In genomic region chr1:15132961-15133360, GRCh38 we compare ENCODE assay signal across 18 cellular contexts. TPM values are rescaled to one million over a fixed set of nuclear protein-coding genes. Genes with fewer than 3 reads are reported as not detected.
A peak's percentile ranks its signal among the peaks of the same experiment; 100 is the strongest.
DNase-seq lines count a peak whose midpoint lies in the region; ATAC-seq, FAIRE-seq and TF ChIP-seq lines count a peak whose summit lies in the region.
"Had no signal": no experiment of that assay in that cellular context is flagged by ENCODE, and none has a peak within 500 bp of the region (broad histone marks: within the 10 kb centered on the region; RNA-seq: fewer than 3 reads in every experiment).

No MANE protein-coding gene starts in this region.

- H3K4me2 ChIP-seq in K562 (ENCODE audit: insufficient read depth, low read length) (no peak overlapping the region), hepatocyte (no peak overlapping the region)

- H3K36me3 ChIP-seq in H7 (replicated peaks; ENCODE audit: control insufficient read depth, insufficient read depth, low read length) (no peaks in the 10 kb centered on the region), K562 (ENCODE audit: control insufficient read depth, insufficient read depth, low read length) (no peaks in the 10 kb centered on the region), hepatocyte (replicated peaks; ENCODE audit: insufficient read depth, low read depth) (no peaks in the 10 kb centered on the region), stomach (no peaks in the 10 kb centered on the region)

- H3K4me1 ChIP-seq in K562 (replicated peaks in 1 of 2; ENCODE audit: control insufficient read depth in 2 of 2, insufficient read depth in 2 of 2, low read length in 2 of 2) (no peaks in the 10 kb centered on the region), hepatocyte (ENCODE audit: insufficient read depth) (no peaks in the 10 kb centered on the region), stomach (peaks cover 0 to 6% (median 0%) of the 10 kb centered on the region in 4 donors)

- no peak for TF ChIP-seq RAD21 in K562 (CRISPR knock-in tag; conservative IDR thresholded peaks at IDR 0.05 in 1 of 2, IDR thresholded peaks at IDR 0.05 in 1 of 2)

- in situ Hi-C loops in K562 (cut with MboI): no loop called here

- no peaks in the 10 kb centered on the region for H3K9me1 ChIP-seq in K562 (ENCODE audit: control insufficient read depth, insufficient read depth, low read length)

- 3% methylated on average over 2 of the region's 2 CpGs for WGBS in K562 (ENCODE audit: insufficient coverage, low coverage, missing lambda C conversion rate)
- WGBS in hepatocyte (ENCODE audit: low lambda C conversion rate, missing lambda C conversion rate): 61% methylated on average over 2 of the region's 2 CpGs
- 54 to 66% (median 61%) methylated on average over 2 of the region's 2 CpGs for WGBS in stomach, 5 donors

- CTCF ChIA-PET in K562 (lab: Yijun Ruan, JAX; ENCODE audit: low intra/inter-chr PET ratio): no interaction called here

- peaks cover 11% of the 10 kb centered on the region for H4K20me1 ChIP-seq in K562 (replicated peaks; ENCODE audit: control insufficient read depth, insufficient read depth, low read length)
- H4K20me1 ChIP-seq in hepatocyte (ENCODE audit: insufficient read depth, poor library complexity, severe bottlenecking): no peaks in the 10 kb centered on the region

- intact Hi-C loops in K562 (cut with micrococcal nuclease): no loop called here
- intact Hi-C loops in stomach (cut with DNase I; ENCODE audit: low total_unique reads): no loop called here

- no peaks in the 10 kb centered on the region for H3K9me2 ChIP-seq in hepatocyte (replicated peaks; ENCODE audit: insufficient read depth)

- H3K9me3 ChIP-seq in K562 (replicated peaks; ENCODE audit: control insufficient read depth, insufficient read depth, low read depth, low read length): no peaks in the 10 kb centered on the region
- H3K9me3 ChIP-seq in hepatocyte (ENCODE audit: low read depth): peaks cover 7% of the 10 kb centered on the region
- peaks cover 0 to 7% (median 0%) of the 10 kb centered on the region in 4 donors for H3K9me3 ChIP-seq in stomach

- TF ChIP-seq CTCF in K562 (IDR thresholded peaks at IDR 0.05 in 2 of 3, conservative IDR thresholded peaks at IDR 0.05 in 1 of 3; ENCODE audit: insufficient read depth in 2 of 3, low read depth in 1 of 3, low read length in 3 of 3): no peak
- no peak for TF ChIP-seq CTCF in hepatocyte (IDR thresholded peaks at IDR 0.05; ENCODE audit: poor library complexity)
- no peak for TF ChIP-seq CTCF in stomach (IDR thresholded peaks at IDR 0.05)

- BruUV-seq in K562 (replicated peaks; lab: Mats Ljungman, UMichigan): no TSS peak

- no peaks in the 10 kb centered on the region for H3K79me2 ChIP-seq in K562 (ENCODE audit: control insufficient read depth, insufficient read depth, low read length)
- no peaks in the 10 kb centered on the region for H3K79me2 ChIP-seq in hepatocyte

- DNase-seq in H7: peak; percentile 12
- DNase-seq in K562 (ENCODE audit: extremely low read depth in 1 of 4, low spot score in 3 of 4): no peak
- peak; percentile 52 for DNase-seq in hepatocyte (ENCODE audit: low spot score)
- peak; percentile 42 for DNase-seq in stomach
- no peak for DNase-seq in NCI-H2107 (lab: John Stamatoyannopoulos, UW)
- DNase-seq in SHP77 (lab: John Stamatoyannopoulos, UW): no peak
- DNase-seq: C1 segment of cervical spinal cord; Calu3; CD4-positive, alpha-beta memory T cell; COR-L47; DMS79; EL; GDM1; GOT3 had no signal

- H3K27ac ChIP-seq in K562 (ENCODE audit: extremely low read depth, low read depth, low read length) (no peak overlapping the region), hepatocyte (peak overlapping the region; percentile 55), stomach (no peak overlapping the region)

- TF ChIP-seq POLR2A in K562 (conservative IDR thresholded peaks at IDR 0.05) (no peak), stomach (IDR thresholded peaks at IDR 0.05) (no peak)

- POLR2A ChIA-PET in K562 (lab: Yijun Ruan, JAX): interaction anchor here (0.8 to 1.0 kb wide), 2 partner anchors 9 to 13 kb away, joined by 3 read pairs; no protein-coding TSS in a partner anchor

- TF ChIP-seq EP300 in K562 (IDR thresholded peaks at IDR 0.05; ENCODE audit: low read length) (no peak), stomach (IDR thresholded peaks at IDR 0.05) (no peak)

- no peak overlapping the region for H3K9ac ChIP-seq in K562 (ENCODE audit: insufficient read depth in 1 of 2, low read depth in 2 of 2, low read length in 2 of 2)

- ATAC-seq in K562: no peak
- ATAC-seq: GM12878, HCT116 had no signal

- H3K27me3 ChIP-seq in H7 (ENCODE audit: control insufficient read depth, insufficient read depth, low read length) (no peaks in the 10 kb centered on the region; the same call in 1 of the 2 replicates), K562 (ENCODE audit: control insufficient read depth in 2 of 2, insufficient read depth in 2 of 2, low read length in 2 of 2) (peaks cover 11 to 37% of the 10 kb centered on the region in 2 experiments; a peak in 4 of 5 replicates), hepatocyte (no peaks in the 10 kb centered on the region), stomach (peaks cover 0 to 5% (median 0%) of the 10 kb centered on the region in 3 donors)

- H3K4me3 ChIP-seq in H7 (ENCODE audit: insufficient read depth, low read depth, low read length): no peak overlapping the region
- H3K4me3 ChIP-seq in K562: no peak overlapping the region
- H3K4me3 ChIP-seq in hepatocyte: no peak overlapping the region
- no peak overlapping the region for H3K4me3 ChIP-seq in stomach
- H3K4me3 ChIP-seq: GM12878 had no signal

- H2AFZ ChIP-seq in K562 (ENCODE audit: low read depth, low read length) (no peak overlapping the region), hepatocyte (no peak overlapping the region)

- no peak for FAIRE-seq in K562 (lab: Jason Lieb, UNC)
- FAIRE-seq: GM12878, GM18507, H54 had no signal

TF ChIP-seq in K562, 482 proteins besides CTCF, POLR2A, EP300 and RAD21 (continues in another document):
- TF ChIP-seq ZBTB5 (IDR thresholded peaks at IDR 0.05) (no peak), ARID3B (CRISPR knock-in tag; IDR thresholded peaks at IDR 0.05; ENCODE audit: borderline replicate concordance) (no peak), CEBPB (tag; IDR thresholded peaks at IDR 0.05) (no peak)

RNA-seq across cellular contexts. Expression of gene TMEM51, which starts 20.6 kb away (rescaled TPM):
- 9.8 and 11.9 TPM in 2 replicates for total RNA-seq in H7 (2014; rRNA removed; shearing (Covaris generic))
- not detected in 2 replicates for total RNA-seq in K562 (2011; cell fraction: chromatin; rRNA removed; ENCODE audit: low replicate concordance)
- total RNA-seq in K562 (2011; cell fraction: nucleolus; rRNA removed): 0.50 and 0.53 TPM in 2 replicates
- 0.37 TPM in 1 of 2 replicates, not detected in the other for total RNA-seq in K562 (2011; cell fraction: nucleoplasm; rRNA removed)
- 0.95 and 1.1 TPM in 2 replicates for total RNA-seq in K562 (2014; rRNA removed)
- 0.16 and 0.55 TPM in 2 replicates for total RNA-seq in K562 (2014; rRNA removed; fragmentation: Illumina TruSeq; extraction: Trizol)
- 0.58 and 0.64 TPM in 2 replicates for total RNA-seq in K562 (2015; rRNA removed; fragmentation: Illumina TruSeq; extraction: Trizol)
- 0.80 and 1.0 TPM in 2 replicates for total RNA-seq in K562 (2021)
- 0.13 and 0.49 TPM in 2 replicates for polyA plus RNA-seq in K562 (2011; rRNA removed)
- 0.33 and 0.47 TPM in 2 replicates for polyA plus RNA-seq in K562 (2011; cell fraction: cytosol; rRNA removed)
- polyA plus RNA-seq in K562 (2011; cell fraction: nucleus; rRNA removed): 0.21 and 0.34 TPM in 2 replicates
- polyA plus RNA-seq in K562 (2012): 1.5 and 1.7 TPM in 2 replicates
- polyA plus RNA-seq in K562 (2014; fragmentation: Illumina TruSeq; extraction: Trizol): 0.88 and 0.94 TPM in 2 replicates
- polyA plus RNA-seq in K562 (2014; fragmentation: Nextera tagmentation; extraction: Ambion mirVana): under 1 TPM; 0.06 to 0.07 TPM
- polyA plus RNA-seq in K562 (2014; rRNA removed): 0.62 and 1.4 TPM in 2 replicates
- 0.15 TPM in 1 of 2 replicates, not detected in the other for polyA minus RNA-seq in K562 (2011; rRNA and poly(A)+ RNA removed)
- polyA minus RNA-seq in K562 (2011; cell fraction: cytosol; rRNA and poly(A)+ RNA removed): 0.73 TPM in 1 of 2 replicates, not detected in the other
- polyA minus RNA-seq in K562 (2011; cell fraction: nucleus; rRNA and poly(A)+ RNA removed): 0.44 TPM in 1 of 2 replicates, not detected in the other
- total RNA-seq in hepatocyte: 23.7 and 24.0 TPM in 2 replicates
- polyA plus RNA-seq in hepatocyte: 23.4 and 25.1 TPM in 2 replicates
- 10 to 100 TPM in 4 of 5 donors, 1 to 10 TPM in 1; 1.2 to 32.2 (median 13.8) TPM for total RNA-seq in stomach
- polyA plus RNA-seq in stomach: 10 to 100 TPM; 13.6 to 18.2 (median 17.2) TPM
- polyA plus RNA-seq: CD4-positive, alpha-beta memory T cell had no signal

Comparison
In these comparisons a context has a peak if more than half of its experiments do, and no peak if none do; other contexts are left out.
1. DNase-seq: peak in H7 (single experiment), hepatocyte (single experiment) and stomach (single experiment); none in K562 (0 of 4), NCI-H2107 (single experiment) and SHP77 (0 of 2).